15 cellular contexts compared by ENCODE assay signal in genomic region chr15:85673326-85673725, GRCh38.
A peak's percentile ranks its signal among the peaks of the same experiment; 100 is the strongest.
DNase-seq lines count a peak whose midpoint lies in the region; ATAC-seq and TF ChIP-seq lines count a peak whose summit lies in the region.
"Had no signal": no experiment of that assay in that cellular context is flagged by ENCODE, and none has a peak within 500 bp of the region (broad histone marks: within the 10 kb centered on the region; RNA-seq: fewer than 3 reads in every experiment).

No MANE protein-coding gene starts in this region.

- H3K9me3 ChIP-seq in muscle layer of duodenum (ENCODE audit: control insufficient read depth in 1 of 2, low read length in 2 of 2) = no peaks in the 10 kb centered on the region
- H3K9me3 ChIP-seq in upper lobe of left lung = no peaks in the 10 kb centered on the region

- no peak overlapping the region for H3K4me3 Mint-ChIP-seq in activated T-cell treated with anti-CD3 and anti-CD28 coated beads, Interleukin-2, amount 50 U/mL, for 24 hours
- no peak overlapping the region for H3K4me3 Mint-ChIP-seq in dendritic cell treated with granulocyte-macrophage colony-stimulating factor and Interleukin-4, amounts not matched to agents 40 ng/mL and 50 ng/mL, for 4 days
- H3K4me3 Mint-ChIP-seq: type B pancreatic cell had no signal

- WGBS in upper lobe of left lung, 2 donors = 74 to 95% methylated on average over 5 of the region's 5 CpGs

- no peaks in the 10 kb centered on the region for H3K4me1 ChIP-seq in muscle layer of duodenum (ENCODE audit: control insufficient read depth in 1 of 2, insufficient read depth in 2 of 2, low read length in 2 of 2)
- peaks cover 22 to 30% (median 27%) of the 10 kb centered on the region in 4 donors for H3K4me1 ChIP-seq in upper lobe of left lung
- H3K4me1 ChIP-seq: parathyroid adenoma had no signal

- H3K27ac Mint-ChIP-seq in activated T-cell treated with anti-CD3 and anti-CD28 coated beads, Interleukin-2, amount 50 U/mL, for 24 hours = peak overlapping the region; percentile 80
- peak overlapping the region; percentile 38 for H3K27ac Mint-ChIP-seq in dendritic cell treated with granulocyte-macrophage colony-stimulating factor and Interleukin-4, amounts not matched to agents 40 ng/mL and 50 ng/mL, for 4 days
- H3K27ac Mint-ChIP-seq: type B pancreatic cell had no signal

- TF ChIP-seq CTCF in upper lobe of left lung (IDR thresholded peaks at IDR 0.05) = no peak

- intact Hi-C loops in dendritic cell treated with granulocyte-macrophage colony-stimulating factor and Interleukin-4, amounts not matched to agents 40 ng/mL and 50 ng/mL, for 4 days (cut with micrococcal nuclease) = no loop called here

- H3K27ac ChIP-seq in muscle layer of duodenum (ENCODE audit: low read length) (peak overlapping the region; percentile 6), upper lobe of left lung (peak overlapping the region in 3 of 4 donors; percentile 31 to 91 (median 63))

- no peaks in the 10 kb centered on the region for H3K9me3 Mint-ChIP-seq in activated T-cell treated with anti-CD3 and anti-CD28 coated beads, Interleukin-2, amount 50 U/mL, for 24 hours
- no peaks in the 10 kb centered on the region for H3K9me3 Mint-ChIP-seq in dendritic cell treated with granulocyte-macrophage colony-stimulating factor and Interleukin-4, amounts not matched to agents 40 ng/mL and 50 ng/mL, for 4 days
- H3K9me3 Mint-ChIP-seq: type B pancreatic cell had no signal

- H3K27me3 Mint-ChIP-seq in activated T-cell treated with anti-CD3 and anti-CD28 coated beads, Interleukin-2, amount 50 U/mL, for 24 hours = no peaks in the 10 kb centered on the region
- H3K27me3 Mint-ChIP-seq in dendritic cell treated with granulocyte-macrophage colony-stimulating factor and Interleukin-4, amounts not matched to agents 40 ng/mL and 50 ng/mL, for 4 days = no peaks in the 10 kb centered on the region
- H3K27me3 Mint-ChIP-seq: type B pancreatic cell had no signal

- H3K27me3 ChIP-seq in muscle layer of duodenum (ENCODE audit: low read depth, low read length) (no peaks in the 10 kb centered on the region), upper lobe of left lung (no peaks in the 10 kb centered on the region)

- peaks cover 24 to 33% of the 10 kb centered on the region in 2 donors for H3K36me3 ChIP-seq in muscle layer of duodenum (ENCODE audit: control insufficient read depth in 1 of 2, insufficient read depth in 2 of 2, low read length in 2 of 2)
- H3K36me3 ChIP-seq in upper lobe of left lung = peaks cover 45 to 92% (median 51%) of the 10 kb centered on the region in 4 donors

- ATAC-seq in upper lobe of left lung (ENCODE audit: low FRiP score in 2 of 2) (no peak), GM19397 (IDR thresholded peaks at IDR 0.05; ENCODE audit: unreplicated experiment) (no peak)
- ATAC-seq: Panc1 had no signal

- H3K4me1 Mint-ChIP-seq in activated T-cell treated with anti-CD3 and anti-CD28 coated beads, Interleukin-2, amount 50 U/mL, for 24 hours (ENCODE audit: low read depth) = peaks cover 48% of the 10 kb centered on the region
- peaks cover 1% of the 10 kb centered on the region for H3K4me1 Mint-ChIP-seq in dendritic cell treated with granulocyte-macrophage colony-stimulating factor and Interleukin-4, amounts not matched to agents 40 ng/mL and 50 ng/mL, for 4 days (ENCODE audit: low read depth)

- TF ChIP-seq POLR2A in upper lobe of left lung (IDR thresholded peaks at IDR 0.05) = no peak

- TF ChIP-seq EP300 in upper lobe of left lung (IDR thresholded peaks at IDR 0.05) = no peak

- H3K36me3 Mint-ChIP-seq in activated T-cell treated with anti-CD3 and anti-CD28 coated beads, Interleukin-2, amount 50 U/mL, for 24 hours (ENCODE audit: low read depth) = peaks cover 78% of the 10 kb centered on the region
- H3K36me3 Mint-ChIP-seq in dendritic cell treated with granulocyte-macrophage colony-stimulating factor and Interleukin-4, amounts not matched to agents 40 ng/mL and 50 ng/mL, for 4 days (ENCODE audit: low read depth) = peaks cover 92% of the 10 kb centered on the region

- H3K4me3 ChIP-seq in muscle layer of duodenum (ENCODE audit: low read depth in 1 of 2, low read length in 2 of 2) (no peak overlapping the region), upper lobe of left lung (no peak overlapping the region)

- no peak for DNase-seq in activated T-cell treated with anti-CD3 and anti-CD28 coated beads, Interleukin-2, amount 50 U/mL, for 24 hours
- DNase-seq in activated T-cell treated with anti-CD3 and anti-CD28 coated beads for 4 hours = no peak
- no peak for DNase-seq in upper lobe of left lung
- no peak for DNase-seq in hippocampal formation (lab: John Stamatoyannopoulos, UW)
- no peak for DNase-seq in LoVo (ENCODE audit: low spot score)
- DNase-seq: dermis blood vessel endothelial cell, GDM1, NCI-H1930, NCI-H526 had no signal
